7 cellular contexts compared by ENCODE assay signal in genomic region chr6:158919865-158920655, GRCh38.
A peak's percentile ranks its signal among the peaks of the same experiment; 100 is the strongest.
DNase-seq lines count a peak whose midpoint lies in the region; ATAC-seq, FAIRE-seq and TF ChIP-seq lines count a peak whose summit lies in the region.
"Not testable (repeated sequence)": the region's sequence is repeated elsewhere in the genome, so short reads cannot be mapped to it uniquely, and the experiment has no call there.

No MANE protein-coding gene starts in this region.

- in situ Hi-C loops in K562 (cut with MboI) = not testable (repeated sequence)

- peak; percentile 26 for DNase-seq in Daoy (ENCODE audit: low read depth)
- peak; percentile 31 for DNase-seq in M059J (ENCODE audit: low read depth)
- DNase-seq in PC-3 = peak; percentile 54
- not testable (repeated sequence) for DNase-seq in K562 (ENCODE audit: extremely low read depth in 1 of 4, low spot score in 3 of 4); naive thymus-derived CD8-positive, alpha-beta T cell
- peak in 1 of 2 donors; percentile 11 for DNase-seq in foreskin keratinocyte

- H3K9me1 ChIP-seq in K562 (ENCODE audit: control insufficient read depth, insufficient read depth, low read length) = not testable (repeated sequence)

- H4K20me1 ChIP-seq in PC-3 (ENCODE audit: low read length); K562 (replicated peaks; ENCODE audit: control insufficient read depth, insufficient read depth, low read length): not testable (repeated sequence)

- not testable (repeated sequence) for H3K9me3 ChIP-seq in PC-3 (ENCODE audit: low read length); K562 (replicated peaks; ENCODE audit: control insufficient read depth, insufficient read depth, low read depth, low read length)

- peaks cover 9 to 26% (median 19%) of the 10 kb centered on the region in 4 donors for H3K4me1 Mint-ChIP-seq in naive thymus-derived CD8-positive, alpha-beta T cell
- H3K4me1 Mint-ChIP-seq in stimulated activated memory B cell treated with anti-CD40 and anti-IgM and Interleukin-4, amounts not matched to agents 10 μg/mL and 1 μg/mL and 100 μg/mL, for 72 hours = peaks cover 38% of the 10 kb centered on the region

- not testable (repeated sequence) for H3K27me3 Mint-ChIP-seq in naive thymus-derived CD8-positive, alpha-beta T cell; stimulated activated memory B cell treated with anti-CD40 and anti-IgM and Interleukin-4, amounts not matched to agents 10 μg/mL and 1 μg/mL and 100 μg/mL, for 72 hours

- H3K79me2 ChIP-seq in PC-3 (ENCODE audit: low read length); K562 (ENCODE audit: control insufficient read depth, insufficient read depth, low read length): not testable (repeated sequence)

- not testable (repeated sequence) for TF ChIP-seq POLR2A in K562 (conservative IDR thresholded peaks at IDR 0.05)

- 16% methylated on average over 9 of the region's 9 CpGs for WGBS in K562 (ENCODE audit: insufficient coverage, low coverage, missing lambda C conversion rate)

- H3K4me2 ChIP-seq in PC-3 (ENCODE audit: low read length); K562 (ENCODE audit: insufficient read depth, low read length): not testable (repeated sequence)

- CTCF ChIA-PET in PC-3 (lab: Charles Lee) = interaction anchor here (0.6 kb wide), 1 partner anchor 216 kb away, joined by 3 read pairs; no protein-coding TSS in a partner anchor
- CTCF ChIA-PET in K562 (lab: Yijun Ruan, JAX; ENCODE audit: low intra/inter-chr PET ratio) = not testable (repeated sequence)

- H3K9me3 Mint-ChIP-seq in naive thymus-derived CD8-positive, alpha-beta T cell; stimulated activated memory B cell treated with anti-CD40 and anti-IgM and Interleukin-4, amounts not matched to agents 10 μg/mL and 1 μg/mL and 100 μg/mL, for 72 hours: not testable (repeated sequence)

- H3K27ac Mint-ChIP-seq in naive thymus-derived CD8-positive, alpha-beta T cell = peak overlapping the region in 6 of 10 donors; percentile 8 to 73 (median 25)
- peak overlapping the region; percentile 37 for H3K27ac Mint-ChIP-seq in stimulated activated memory B cell treated with anti-CD40 and anti-IgM and Interleukin-4, amounts not matched to agents 10 μg/mL and 1 μg/mL and 100 μg/mL, for 72 hours

- not testable (repeated sequence) for H3F3A ChIP-seq in PC-3 (ENCODE audit: low read length, unreplicated experiment)

- peak overlapping the region; percentile 50 for H2AFZ ChIP-seq in PC-3 (ENCODE audit: low read length)
- peak overlapping the region; percentile 20; the same call in 1 of the 2 replicates for H2AFZ ChIP-seq in K562 (ENCODE audit: low read depth, low read length)

- TF ChIP-seq EP300 in K562 (IDR thresholded peaks at IDR 0.05; ENCODE audit: low read length) = not testable (repeated sequence)

- H3K36me3 Mint-ChIP-seq in naive thymus-derived CD8-positive, alpha-beta T cell; stimulated activated memory B cell treated with anti-CD40 and anti-IgM and Interleukin-4, amounts not matched to agents 10 μg/mL and 1 μg/mL and 100 μg/mL, for 72 hours: not testable (repeated sequence)

- BruUV-seq in PC-3 (replicated peaks; lab: Mats Ljungman, UMichigan) = TSS peak; percentile 51
- not testable (repeated sequence) for BruUV-seq in K562 (replicated peaks; lab: Mats Ljungman, UMichigan)

- not testable (repeated sequence) for FAIRE-seq in K562 (lab: Jason Lieb, UNC)

- intact Hi-C loops in PC-3 (cut with micrococcal nuclease) = loop anchor here (10.0 kb wide), 1 partner anchor 65 kb away; no protein-coding TSS in a partner anchor
- intact Hi-C loops in K562 (cut with micrococcal nuclease) = loop anchor here (5.0 kb wide), 1 partner anchor 48 kb away; no protein-coding TSS in a partner anchor

- H3K27ac ChIP-seq in PC-3 (ENCODE audit: low read length) = peak overlapping the region; percentile 47
- H3K27ac ChIP-seq in K562 (ENCODE audit: extremely low read depth, low read depth, low read length) = not testable (repeated sequence)
- H3K27ac ChIP-seq in foreskin keratinocyte = peak overlapping the region; percentile 60

- H3K9ac ChIP-seq in PC-3 (ENCODE audit: low read length); K562 (ENCODE audit: insufficient read depth in 1 of 2, low read depth in 2 of 2, low read length in 2 of 2): not testable (repeated sequence)

- ATAC-seq in PC-3 (peak; percentile 79), K562 (peak; percentile 24; the same call in 1 of the 3 replicates)
- ATAC-seq in foreskin keratinocyte; naive thymus-derived CD8-positive, alpha-beta T cell; stimulated activated memory B cell treated with anti-CD40 and anti-IgM and Interleukin-4, amounts not matched to agents 10 μg/mL and 1 μg/mL and 100 μg/mL, for 72 hours: not testable (repeated sequence)

- POLR2A ChIA-PET in PC-3 (lab: Charles Lee; ENCODE audit: unreplicated experiment) = not testable (repeated sequence)
- POLR2A ChIA-PET in K562 (lab: Yijun Ruan, JAX) = interaction anchor here (1.2 kb wide), 1 partner anchor 9 kb away, joined by 3 read pairs; no protein-coding TSS in a partner anchor
- POLR2A ChIA-PET in naive thymus-derived CD8-positive, alpha-beta T cell (lab: Charles Lee) = interaction anchor here (0.7 kb wide), 2 partner anchors 13 to 118 kb away, joined by 3 read pairs; no protein-coding TSS in a partner anchor

- TF ChIP-seq CTCF in PC-3 (conservative IDR thresholded peaks at IDR 0.05; ENCODE audit: low read depth, low read length); K562 (IDR thresholded peaks at IDR 0.05 in 2 of 3, conservative IDR thresholded peaks at IDR 0.05 in 1 of 3; ENCODE audit: insufficient read depth in 2 of 3, low read depth in 1 of 3, low read length in 3 of 3); foreskin keratinocyte (conservative IDR thresholded peaks at IDR 0.05): not testable (repeated sequence)

- not testable (repeated sequence) for H3K36me3 ChIP-seq in PC-3 (ENCODE audit: low read depth, low read length); K562 (ENCODE audit: control insufficient read depth, insufficient read depth, low read length)

- not testable (repeated sequence) for H3K4me3 ChIP-seq in PC-3 (ENCODE audit: low read length); K562

- not testable (repeated sequence) for TF ChIP-seq RAD21 in K562 (CRISPR knock-in tag; conservative IDR thresholded peaks at IDR 0.05 in 1 of 2, IDR thresholded peaks at IDR 0.05 in 1 of 2)

- H3K9me2 ChIP-seq in PC-3 (replicated peaks; ENCODE audit: low read length) = not testable (repeated sequence)

- H3K27me3 ChIP-seq in PC-3 (ENCODE audit: low read length); K562 (ENCODE audit: control insufficient read depth in 2 of 2, insufficient read depth in 2 of 2, low read length in 2 of 2); foreskin keratinocyte: not testable (repeated sequence)

- peaks cover 22% of the 10 kb centered on the region for H3K4me1 ChIP-seq in PC-3 (ENCODE audit: insufficient read depth, low read length)
- peaks cover 8 to 18% of the 10 kb centered on the region in 2 experiments for H3K4me1 ChIP-seq in K562 (replicated peaks in 1 of 2; ENCODE audit: control insufficient read depth in 2 of 2, insufficient read depth in 2 of 2, low read length in 2 of 2)
- not testable (repeated sequence) for H3K4me1 ChIP-seq in foreskin keratinocyte

- not testable (repeated sequence) for H3K4me3 Mint-ChIP-seq in naive thymus-derived CD8-positive, alpha-beta T cell; stimulated activated memory B cell treated with anti-CD40 and anti-IgM and Interleukin-4, amounts not matched to agents 10 μg/mL and 1 μg/mL and 100 μg/mL, for 72 hours

TF ChIP-seq in K562, 482 proteins besides CTCF, POLR2A, EP300 and RAD21 (continues in another document):
- TF ChIP-seq TEAD1 (CRISPR knock-in tag; IDR thresholded peaks at IDR 0.05) = 0 out of 4 replicates have a peak, but pooled peaks of 1 of the 2 experiments have one; percentile 21
- TF ChIP-seq BHLHE40 (IDR thresholded peaks at IDR 0.05; ENCODE audit: low read length) = 0 out of 2 replicates have a peak, but pooled peaks have one; percentile 9
- not testable (repeated sequence) for TF ChIP-seq NR4A1, ZNF740 (CRISPR knock-in tag; IDR thresholded peaks at IDR 0.05)
- 0 out of 2 replicates have a peak, but pooled peaks have one; percentile 47 for TF ChIP-seq NR4A1 (tag; IDR thresholded peaks at IDR 0.05)
- TF ChIP-seq NFE2 (IDR thresholded peaks at IDR 0.05; ENCODE audit: low read depth) = peak; percentile 48
- peak; percentile 7; the same call in 1 of the 2 replicates for TF ChIP-seq PHF21A (IDR thresholded peaks at IDR 0.05; ENCODE audit: borderline replicate concordance, low read depth)
- TF ChIP-seq CTBP1 (IDR thresholded peaks at IDR 0.05; ENCODE audit: borderline replicate concordance) = peak; percentile 13; the same call in 1 of the 2 replicates
- TF ChIP-seq ZNF740 (tag; IDR thresholded peaks at IDR 0.05) = 0 out of 4 replicates have a peak, but pooled peaks of 1 of the 2 experiments have one; percentile 65
- peak; percentile 73 for TF ChIP-seq DDX20 (tag; IDR thresholded peaks at IDR 0.05; ENCODE audit: low read depth)
- peak; percentile 44; the same call in 1 of the 2 replicates for TF ChIP-seq PTRF (tag; IDR thresholded peaks at IDR 0.05)
- TF ChIP-seq PTTG1 (tag; IDR thresholded peaks at IDR 0.05; ENCODE audit: low read depth) = peak; percentile 70
